ENCODE assay signal across 20 cellular contexts in the genomic region with DNA sequence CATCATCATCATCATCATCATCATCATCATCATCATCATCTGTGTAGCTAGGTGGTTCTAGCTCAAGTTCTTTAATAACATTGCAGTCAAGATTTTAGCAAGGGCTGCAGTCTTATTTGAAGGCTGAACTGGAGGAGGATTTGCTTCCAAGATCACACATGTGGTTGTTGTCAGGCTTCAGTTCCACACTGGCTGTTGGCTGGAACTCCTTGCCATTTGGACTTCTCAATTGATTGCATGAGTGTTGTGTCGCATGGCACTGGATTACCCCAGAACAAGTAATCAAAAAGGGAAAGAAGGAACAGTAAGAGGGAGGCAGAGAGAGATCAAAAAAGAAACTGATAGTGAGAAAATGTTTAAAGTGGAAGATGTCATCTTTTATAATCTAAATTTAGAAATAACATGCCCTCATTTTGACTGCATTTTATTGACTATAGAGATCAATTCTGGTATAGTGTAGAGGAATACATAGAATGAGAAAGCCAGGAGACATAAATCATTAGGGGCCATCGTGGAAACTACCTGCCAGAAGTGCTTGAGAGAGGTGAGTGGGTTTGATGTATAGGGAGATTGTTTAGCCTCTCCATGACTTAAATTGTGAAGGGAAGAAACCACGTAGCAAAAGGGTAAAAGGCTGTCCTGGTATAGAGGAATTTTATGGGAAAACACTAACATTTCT.
DNase-seq lines count a peak whose midpoint lies in the region; ATAC-seq and TF ChIP-seq lines count a peak whose summit lies in the region.
"Had no signal": no experiment of that assay in that cellular context is flagged by ENCODE, and none has a peak within 500 bp of the region (broad histone marks: within the 10 kb centered on the region; RNA-seq: fewer than 3 reads in every experiment).

No MANE protein-coding gene starts in this region.

- no peak overlapping the region for H3K4me3 ChIP-seq in heart right ventricle
- H3K4me3 ChIP-seq in testis, result no peak overlapping the region
- H3K4me3 ChIP-seq in Karpas-422 (ENCODE audit: low read length), result no peak overlapping the region
- H3K4me3 ChIP-seq in transverse colon, result no peak overlapping the region
- H3K4me3 ChIP-seq: tibial artery had no signal

- peak; percentile 44 for ATAC-seq in Right ventricle myocardium inferior
- ATAC-seq in heart right ventricle, result no peak
- peak; percentile 45 for ATAC-seq in GM18907 (IDR thresholded peaks at IDR 0.05; ENCODE audit: unreplicated experiment)
- peak; percentile 52 for ATAC-seq in HG03342 (IDR thresholded peaks at IDR 0.05; ENCODE audit: unreplicated experiment)
- ATAC-seq: left colon; naive thymus-derived CD4-positive, alpha-beta T cell had no signal

- in situ Hi-C loops in transverse colon (cut with MboI; ENCODE audit: low pct_ligation_motif_present in 1 of 4, low pct_unique_long_range_greater_than_20kb in 1 of 4, low sequenced_read_pairs in 3 of 4), result no loop called here

- 76 to 89% methylated on average over 3 of the region's 3 CpGs for WGBS in heart right ventricle, 2 donors
- WGBS in testis, 2 donors, result 68 to 71% methylated on average over 3 of the region's 3 CpGs
- WGBS in transverse colon (ENCODE audit: low coverage in 1 of 2), 2 donors, result 44 to 53% methylated on average over 3 of the region's 3 CpGs

- H3K27ac ChIP-seq in heart right ventricle, result no peak overlapping the region
- H3K27ac ChIP-seq in testis, result no peak overlapping the region
- H3K27ac ChIP-seq in Karpas-422 (ENCODE audit: low read length), result no peak overlapping the region
- H3K27ac ChIP-seq in transverse colon, result no peak overlapping the region
- H3K27ac ChIP-seq: C4-2B, tibial artery had no signal

- H2AFZ ChIP-seq in Karpas-422 (ENCODE audit: low read length), result no peak overlapping the region

- TF ChIP-seq CTCF in heart right ventricle (IDR thresholded peaks at IDR 0.05) (no peak), testis (IDR thresholded peaks at IDR 0.05) (no peak), transverse colon (IDR thresholded peaks at IDR 0.05) (no peak)

- H3K4me2 ChIP-seq in Karpas-422 (ENCODE audit: low read depth, low read length, poor library complexity, severe bottlenecking), result no peak overlapping the region

- DNase-seq in Right ventricle myocardium inferior (ENCODE audit: missing footprints) (no peak), heart right ventricle (no peak), fibroblast of peridontal ligament (ENCODE audit: extremely low read depth) (peak; percentile 18), testis (no peak), Karpas-422 (no peak), transverse colon (no peak)
- DNase-seq: activated CD4-positive, CD25-positive, alpha-beta regulatory T cell; activated effector memory CD4-positive, alpha-beta T cell treated with anti-CD3 and anti-CD28 coated beads, Interleukin-2, amount 50 U/mL, for 16 hours; cortex of kidney; left colon; naive thymus-derived CD4-positive, alpha-beta T cell; NCI-H1105 treated with DMSO at 0.1 percent for 48 hours; NCI-H2081; stimulated activated CD4-positive, alpha-beta T cell treated with anti-CD3 and anti-CD28 coated beads, Interleukin-1b, Interleukin-23, amount 100 ng/mL, for 48 hours; stimulated activated naive CD4-positive, alpha-beta T cell; T-helper 9 cell; tibial artery had no signal

- no peaks in the 10 kb centered on the region for H3K79me2 ChIP-seq in Karpas-422 (ENCODE audit: low read length)

- H3K27me3 ChIP-seq in heart right ventricle, result no peaks in the 10 kb centered on the region
- no peaks in the 10 kb centered on the region for H3K27me3 ChIP-seq in testis
- H3K27me3 ChIP-seq in Karpas-422 (ENCODE audit: low read length), result no peaks in the 10 kb centered on the region
- H3K27me3 ChIP-seq in transverse colon, result no peaks in the 10 kb centered on the region
- H3K27me3 ChIP-seq: tibial artery had no signal

- H3K36me3 ChIP-seq in heart right ventricle (no peaks in the 10 kb centered on the region), testis (ENCODE audit: low read depth, missing control alignments) (no peaks in the 10 kb centered on the region), Karpas-422 (ENCODE audit: insufficient read depth, low read length) (no peaks in the 10 kb centered on the region), transverse colon (no peaks in the 10 kb centered on the region)
- H3K36me3 ChIP-seq: tibial artery had no signal

- H3K9ac ChIP-seq in Karpas-422 (ENCODE audit: low read length), result no peak overlapping the region

- no peak for TF ChIP-seq POLR2A in testis (IDR thresholded peaks at IDR 0.05)
- TF ChIP-seq POLR2A in transverse colon (IDR thresholded peaks at IDR 0.05), result no peak

- H3K9me3 ChIP-seq in heart right ventricle (no peaks in the 10 kb centered on the region), testis (no peaks in the 10 kb centered on the region), Karpas-422 (ENCODE audit: low read length) (peaks cover 14% of the 10 kb centered on the region; the same call in 1 of the 2 replicates), transverse colon (no peaks in the 10 kb centered on the region)
- H3K9me3 ChIP-seq: tibial artery had no signal

- H4K20me1 ChIP-seq in Karpas-422 (ENCODE audit: insufficient read depth, low read depth, low read length), result no peaks in the 10 kb centered on the region

- H3K4me1 ChIP-seq in heart right ventricle (peaks cover 0 to 7% (median 0%) of the 10 kb centered on the region in 9 donors), testis (peaks cover 8% of the 10 kb centered on the region), Karpas-422 (ENCODE audit: low read length) (no peaks in the 10 kb centered on the region), transverse colon (no peaks in the 10 kb centered on the region)
- H3K4me1 ChIP-seq: tibial artery had no signal

- TF ChIP-seq EP300 in transverse colon (IDR thresholded peaks at IDR 0.05; ENCODE audit: low read depth), result no peak

- no peaks in the 10 kb centered on the region for H3K9me2 ChIP-seq in Karpas-422 (replicated peaks; ENCODE audit: insufficient read depth, low read length)

- intact Hi-C loops in Right ventricle myocardium inferior (cut with DNase I) (no loop called here), heart right ventricle (cut with DNase I) (no loop called here), testis (cut with DNase I; ENCODE audit: low total_unique reads) (no loop called here), transverse colon (cut with DNase I; ENCODE audit: low total_unique reads) (no loop called here)

Comparison
In these comparisons a context has a peak if more than half of its experiments do, and no peak if none do; other contexts are left out.
1. ATAC-seq: peak in Right ventricle myocardium inferior (single experiment), GM18907 (single experiment) and HG03342 (single experiment); none in heart right ventricle (0 of 8).